ENCODE assay signal across 26 cellular contexts in the genomic region with DNA sequence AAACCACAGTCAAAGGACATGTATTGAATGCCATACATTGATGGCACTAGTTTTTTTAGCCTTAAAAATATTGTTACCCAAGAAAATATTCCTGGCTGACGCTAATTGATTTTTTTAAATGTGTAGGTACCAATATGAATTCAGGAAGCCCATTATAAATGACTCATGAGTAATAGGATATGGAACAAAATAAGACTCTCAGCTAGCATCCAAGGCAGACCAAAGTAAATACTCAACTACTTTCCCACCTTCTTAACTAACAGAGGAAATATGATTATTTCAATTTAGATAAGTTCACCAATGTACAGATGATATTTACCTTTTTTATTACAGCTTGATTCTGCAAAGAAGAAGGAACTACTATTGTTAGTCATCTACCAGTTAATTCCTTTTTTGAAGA.
"Had no signal": no experiment of that assay in that cellular context is flagged by ENCODE, and none has a peak within 500 bp of the region (broad histone marks: within the 10 kb centered on the region; RNA-seq: fewer than 3 reads in every experiment).

No MANE protein-coding gene starts in this region.

- DNase-seq: activated CD4-positive, alpha-beta memory T cell treated with anti-CD3 and anti-CD28 coated beads, Interleukin-2, amount 10 ng/mL, durations not matched to agents 7 days and 5 days; activated CD4-positive, alpha-beta T cell treated with anti-CD3 and anti-CD28 coated beads for 1 hour; activated CD4-positive, alpha-beta T cell treated with anti-CD3 and anti-CD28 coated beads for 4 hours; activated CD4-positive, alpha-beta T cell treated with anti-CD3 and anti-CD28 coated beads, Interleukin-2, amount 10 ng/mL, durations not matched to agents 7 days and 5 days; activated CD4-positive, alpha-beta T cell treated with anti-CD3 and anti-CD28 coated beads, Interleukin-2, amount 50 U/mL, for 4 hours; activated effector memory CD4-positive, alpha-beta T cell treated with Interleukin-2 at 50 U/mL for 16 hours; activated gamma-delta T cell treated with Interleukin-2 at 50 U/mL for 16 hours; activated naive CD4-positive, alpha-beta T cell treated with anti-CD3 and anti-CD28 coated beads, Interleukin-2, amount 50 U/mL, for 16 hours; activated naive CD4-positive, alpha-beta T cell treated with Interleukin-2 at 50 U/mL for 16 hours; activated T-cell treated with anti-CD3 and anti-CD28 coated beads, Interleukin-2, amount 50 U/mL, for 4 hours; amniotic stem cell; anterior cingulate cortex; brain microvascular endothelial cell; effector CD4-positive, alpha-beta T cell; effector memory CD8-positive, alpha-beta T cell; esophagus squamous epithelium; foreskin melanocyte; head of caudate nucleus; hippocampal formation; T-helper 2 cell had no signal

- H3K36me3 ChIP-seq: brain microvascular endothelial cell, esophagus squamous epithelium had no signal

- H3K9me3 ChIP-seq: esophagus squamous epithelium had no signal

- H3K27ac ChIP-seq: brain microvascular endothelial cell, coronary artery, epithelial cell of prostate, esophagus squamous epithelium, VCaP had no signal

- FAIRE-seq: astrocyte, bronchial epithelial cell, TTC549 had no signal

- H3K4me3 ChIP-seq: coronary artery, esophagus squamous epithelium had no signal

- H3K4me1 ChIP-seq: esophagus squamous epithelium had no signal

- H3K27me3 ChIP-seq: brain microvascular endothelial cell, esophagus squamous epithelium had no signal
